ENCODE assay signal across 29 cellular contexts in the genomic region with DNA sequence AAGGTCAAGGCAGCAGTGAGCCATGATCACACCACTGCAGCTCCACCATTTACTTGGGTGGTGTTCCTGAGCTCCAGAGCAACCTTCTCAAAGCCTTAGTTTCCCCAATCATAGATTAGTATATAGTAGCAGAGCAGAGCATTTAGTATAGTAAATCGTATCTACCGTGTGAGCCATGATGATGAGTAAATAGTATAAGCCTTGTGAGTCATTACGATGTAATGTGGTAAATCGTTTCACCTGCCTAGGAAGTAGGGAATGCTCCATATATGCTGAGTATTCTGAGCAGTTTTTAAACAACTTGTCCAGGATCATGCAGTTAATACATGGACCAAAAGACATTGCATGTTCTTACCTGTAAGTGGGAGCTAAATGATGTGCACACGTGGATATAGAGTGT.
DNase-seq lines count a peak whose midpoint lies in the region; ATAC-seq and TF ChIP-seq lines count a peak whose summit lies in the region.
"Had no signal": no experiment of that assay in that cellular context is flagged by ENCODE, and none has a peak within 500 bp of the region (broad histone marks: within the 10 kb centered on the region; RNA-seq: fewer than 3 reads in every experiment).

No MANE protein-coding gene starts in this region.

- no peaks in the 10 kb centered on the region for H3K36me3 ChIP-seq in kidney epithelial cell (ENCODE audit: control insufficient read depth, insufficient read depth, low read length)
- H3K36me3 ChIP-seq: SJSA1, tibial nerve had no signal

- peaks cover 8% of the 10 kb centered on the region for H3K27me3 Mint-ChIP-seq in activated T-helper 17 cell treated with anti-CD3 and anti-CD28 coated beads, Interleukin-2, amount 50 U/mL, for 72 hours
- H3K27me3 Mint-ChIP-seq: activated T-cell treated with anti-CD3 and anti-CD28 coated beads, Interleukin-2, amount 50 U/mL, for 24 hours had no signal

- no peak overlapping the region for H3K4me3 ChIP-seq in kidney epithelial cell (ENCODE audit: low read depth, low read length)
- H3K4me3 ChIP-seq: SJSA1, skin epidermis, tibial nerve had no signal

- peak; percentile 55 for ATAC-seq in activated T-helper 17 cell treated with anti-CD3 and anti-CD28 coated beads, Interleukin-2, amount 50 U/mL, for 72 hours (replicated peaks)
- ATAC-seq in left lobe of liver (no peak), GM18909 (IDR thresholded peaks at IDR 0.05; ENCODE audit: poor library complexity, unreplicated experiment) (no peak), HG03175 (IDR thresholded peaks at IDR 0.05; ENCODE audit: unreplicated experiment) (no peak)
- ATAC-seq: activated CD8-positive, alpha-beta T cell treated with anti-CD3 and anti-CD28 coated beads for 36 hours; HepG2; left ventricle myocardium superior; stimulated activated naive CD8-positive, alpha-beta T cell treated with anti-CD3 and anti-CD28 coated beads, Interleukin-15, Interleukin-2, amounts not matched to agents 100 U/mL and 50 U/mL, for 24 hours; WTC11 had no signal

- peaks cover 8% of the 10 kb centered on the region for H3K4me1 Mint-ChIP-seq in activated T-helper 17 cell treated with anti-CD3 and anti-CD28 coated beads, Interleukin-2, amount 50 U/mL, for 72 hours

- no peaks in the 10 kb centered on the region for H3K36me3 Mint-ChIP-seq in activated T-helper 17 cell treated with anti-CD3 and anti-CD28 coated beads, Interleukin-2, amount 50 U/mL, for 72 hours (ENCODE audit: low read depth)
- H3K36me3 Mint-ChIP-seq: WTC11 had no signal

- no peaks in the 10 kb centered on the region for H3K9me3 Mint-ChIP-seq in activated T-helper 17 cell treated with anti-CD3 and anti-CD28 coated beads, Interleukin-2, amount 50 U/mL, for 72 hours
- H3K9me3 Mint-ChIP-seq: activated CD8-positive, alpha-beta T cell treated with anti-CD3 and anti-CD28 coated beads for 36 hours; activated T-cell treated with anti-CD3 and anti-CD28 coated beads, Interleukin-2, amount 50 U/mL, for 24 hours; CD4-positive, alpha-beta T cell; central memory CD8-positive, alpha-beta T cell; WTC11 had no signal

- no peak overlapping the region for H3K27ac Mint-ChIP-seq in activated T-helper 17 cell treated with anti-CD3 and anti-CD28 coated beads, Interleukin-2, amount 50 U/mL, for 72 hours
- H3K27ac Mint-ChIP-seq: activated CD8-positive, alpha-beta T cell treated with anti-CD3 and anti-CD28 coated beads for 36 hours; activated T-cell treated with anti-CD3 and anti-CD28 coated beads, Interleukin-2, amount 50 U/mL, for 24 hours; CD4-positive, alpha-beta T cell; progenitor cell of endocrine pancreas; WTC11 had no signal

- no peaks in the 10 kb centered on the region for H3K27me3 ChIP-seq in kidney epithelial cell (ENCODE audit: control insufficient read depth, insufficient read depth, low read length)
- H3K27me3 ChIP-seq: SJSA1, tibial nerve had no signal

- DNase-seq in DMS53 treated with DMSO at 0.1 percent for 48 hours (lab: John Stamatoyannopoulos, UW; ENCODE audit: unreplicated experiment), result peak; percentile 71
- peak; percentile 26 for DNase-seq in HT1080 (ENCODE audit: low read depth)
- peak; percentile 47 for DNase-seq in kidney epithelial cell (ENCODE audit: low read depth)
- no peak for DNase-seq in left lobe of liver (ENCODE audit: low spot score)
- no peak for DNase-seq in inferior parietal cortex (ENCODE audit: extremely low spot score)
- DNase-seq: activated CD8-positive, alpha-beta T cell treated with anti-CD3 and anti-CD28 coated beads for 36 hours; activated naive CD4-positive, alpha-beta T cell treated with anti-CD3 and anti-CD28 coated beads, Interleukin-2, amount 50 U/mL, for 16 hours; activated T-cell treated with anti-CD3 and anti-CD28 coated beads, Interleukin-2, amount 50 U/mL, for 24 hours; anterior cingulate cortex; CD4-positive, alpha-beta T cell; H7; left ventricle myocardium superior; MM.1S; NCI-H1694; NCI-H774; OCI-M1; stimulated activated CD4-positive, alpha-beta T cell treated with anti-CD3 and anti-CD28 coated beads, Interleukin-2, amount 100 ng/mL, for 24 hours; stimulated activated naive CD8-positive, alpha-beta T cell treated with anti-CD3 and anti-CD28 coated beads, Interleukin-15, Interleukin-2, amounts not matched to agents 100 U/mL and 50 U/mL, for 24 hours; T-helper 2 cell had no signal

- no peak overlapping the region for H3K4me3 Mint-ChIP-seq in activated T-helper 17 cell treated with anti-CD3 and anti-CD28 coated beads, Interleukin-2, amount 50 U/mL, for 72 hours
- H3K4me3 Mint-ChIP-seq: activated CD8-positive, alpha-beta T cell treated with anti-CD3 and anti-CD28 coated beads for 36 hours; activated T-cell treated with anti-CD3 and anti-CD28 coated beads, Interleukin-2, amount 50 U/mL, for 24 hours; CD4-positive, alpha-beta T cell; central memory CD8-positive, alpha-beta T cell; WTC11 had no signal

- no peak for TF ChIP-seq CTCF in kidney epithelial cell (IDR thresholded peaks at IDR 0.05; ENCODE audit: insufficient read depth, low read length, poor library complexity, severe bottlenecking)

Comparison
In these comparisons a context has a peak if more than half of its experiments do, and no peak if none do; other contexts are left out.
1. DNase-seq: peak in DMS53 treated with DMSO at 0.1 percent for 48 hours (single experiment), HT1080 (single experiment) and kidney epithelial cell (single experiment); none in left lobe of liver (single experiment) and inferior parietal cortex (single experiment).